In the genomic region with DNA sequence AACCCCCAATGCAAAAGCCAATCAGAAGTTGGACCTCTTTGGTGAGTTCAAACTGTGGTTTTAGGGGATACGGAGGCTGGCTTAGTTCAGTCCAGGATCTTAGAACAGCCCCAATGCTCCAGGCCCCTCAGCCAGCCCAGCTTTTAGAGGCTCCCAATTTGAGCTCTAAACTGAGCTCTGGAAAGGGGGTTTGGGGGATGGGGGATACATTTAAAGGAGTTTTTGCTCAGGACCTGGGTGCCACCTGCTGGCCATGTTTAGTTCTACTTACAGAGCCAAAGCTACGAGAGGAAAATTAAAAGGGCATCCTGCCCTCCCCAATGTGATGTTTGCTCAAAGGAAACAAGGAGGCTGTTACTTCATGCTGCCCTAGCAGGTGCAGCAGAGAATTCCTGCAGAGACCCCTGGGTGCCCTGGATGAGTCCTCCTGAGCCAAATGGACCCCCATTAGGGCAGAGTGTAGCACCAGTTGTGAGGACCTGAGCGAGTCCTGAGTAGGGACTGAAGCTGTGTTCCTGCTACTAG, we compare ENCODE assay signal across 8 cellular contexts. TPM values are rescaled to one million over a fixed set of nuclear protein-coding genes. Genes with fewer than 3 reads are reported as not detected.
DNase-seq lines count a peak whose midpoint lies in the region; ATAC-seq and TF ChIP-seq lines count a peak whose summit lies in the region.

No MANE protein-coding gene starts in this region.

- no peaks in the 10 kb centered on the region for H3K9me2 ChIP-seq in DOHH2 (replicated peaks; ENCODE audit: control insufficient read depth, low read length)

- H3K27ac ChIP-seq in DOHH2 (ENCODE audit: low read depth, low read length) (no peak overlapping the region), adrenal gland (peak overlapping the region in 2 of 5 donors; percentile 28 to 69), sigmoid colon (no peak overlapping the region)

- H3K4me1 ChIP-seq in DOHH2 (ENCODE audit: control insufficient read depth, low read length) (no peaks in the 10 kb centered on the region), adrenal gland (replicated peaks in 1 of 2) (peaks cover 0 to 23% of the 10 kb centered on the region in 2 donors), sigmoid colon (peaks cover 0 to 17% (median 14%) of the 10 kb centered on the region in 4 donors)

- WGBS in adrenal gland, 4 donors: 56 to 79% (median 62%) methylated on average over 3 of the region's 3 CpGs
- WGBS in sigmoid colon, 2 donors: 60 to 65% methylated on average over 3 of the region's 3 CpGs

- H3K9me3 ChIP-seq in DOHH2 (ENCODE audit: control insufficient read depth, insufficient read depth, low read length) (no peaks in the 10 kb centered on the region), adrenal gland (replicated peaks in 1 of 3) (no peaks in the 10 kb centered on the region), sigmoid colon (no peaks in the 10 kb centered on the region)

- no peaks in the 10 kb centered on the region for H3K36me3 ChIP-seq in DOHH2 (ENCODE audit: control insufficient read depth, low read length)
- H3K36me3 ChIP-seq in adrenal gland (replicated peaks in 1 of 2): no peaks in the 10 kb centered on the region
- no peaks in the 10 kb centered on the region for H3K36me3 ChIP-seq in sigmoid colon

- H3K27me3 ChIP-seq in DOHH2 (ENCODE audit: control insufficient read depth, low read length) (peaks cover 19% of the 10 kb centered on the region), adrenal gland (no peaks in the 10 kb centered on the region), sigmoid colon (no peaks in the 10 kb centered on the region)

- TF ChIP-seq CTCF in DOHH2 (IDR thresholded peaks at IDR 0.05; ENCODE audit: low read depth, low read length, poor library complexity, severe bottlenecking) (peak; percentile 79), LNCaP clone FGC (IDR thresholded peaks at IDR 0.05; ENCODE audit: control insufficient read depth, extremely low read depth, insufficient read depth) (peak; percentile 66), adrenal gland (IDR thresholded peaks at IDR 0.05) (peak; percentile 45 to 80 (median 69)), sigmoid colon (IDR thresholded peaks at IDR 0.05) (peak; percentile 23 to 70 (median 66))

- ATAC-seq in left cardiac atrium (peak; percentile 24 to 27), GM18907 (IDR thresholded peaks at IDR 0.05; ENCODE audit: unreplicated experiment) (no peak), HG02798 (IDR thresholded peaks at IDR 0.05; ENCODE audit: poor library complexity, unreplicated experiment) (no peak)

- H3F3A ChIP-seq in DOHH2 (ENCODE audit: control insufficient read depth, insufficient read depth): no peaks in the 10 kb centered on the region

- H3K4me2 ChIP-seq in DOHH2 (ENCODE audit: low read length): no peak overlapping the region

- H3K4me3 ChIP-seq in DOHH2 (ENCODE audit: low read length): no peak overlapping the region
- no peak overlapping the region for H3K4me3 ChIP-seq in LNCaP clone FGC (ENCODE audit: low read depth, low read length)
- no peak overlapping the region for H3K4me3 ChIP-seq in adrenal gland
- H3K4me3 ChIP-seq in sigmoid colon: no peak overlapping the region

- TF ChIP-seq POLR2A in adrenal gland (IDR thresholded peaks at IDR 0.05) (no peak), sigmoid colon (IDR thresholded peaks at IDR 0.05) (no peak)

- no peak for DNase-seq in LNCaP clone FGC (ENCODE audit: low read depth)
- peak; percentile 23 for DNase-seq in SHP77 treated with DMSO at 0.1 percent for 48 hours (lab: John Stamatoyannopoulos, UW)
- DNase-seq in adrenal gland: peak in 6 of 7 donors; percentile 43 to 78 (median 70)
- DNase-seq in left cardiac atrium: peak; percentile 70
- no peak for DNase-seq in sigmoid colon

- intact Hi-C loops in adrenal gland (cut with DNase I) (loop anchor here (1.0 to 10.0 kb wide), 3 partner anchors 54 to 182 kb away; no protein-coding TSS in a partner anchor), left cardiac atrium (cut with DNase I) (loop anchor here (1.0 to 5.0 kb wide), 2 partner anchors 55 to 56 kb away; no protein-coding TSS in a partner anchor), sigmoid colon (cut with DNase I) (loop anchor here (1.0 to 5.0 kb wide), 3 partner anchors 46 to 170 kb away; a partner anchor contains a TSS)

- no peak for TF ChIP-seq EP300 in sigmoid colon (IDR thresholded peaks at IDR 0.05)

- H3K79me2 ChIP-seq in DOHH2 (ENCODE audit: control insufficient read depth, low read length): no peaks in the 10 kb centered on the region

- H4K20me1 ChIP-seq in DOHH2 (ENCODE audit: control insufficient read depth, insufficient read depth, low read depth, low read length): no peaks in the 10 kb centered on the region

RNA-seq across cellular contexts. Expression of a gene that starts 15.9 kb away (rescaled TPM):
- 100 to 1,000 TPM in 2 of 8 donors, 10 to 100 TPM in 6; 39.7 to 124 (median 53.2) TPM for total RNA-seq in adrenal gland
- 100 to 1,000 TPM in 1 of 3 donors, 10 to 100 TPM in 2; 63.7 to 111 (median 96.8) TPM for polyA plus RNA-seq in adrenal gland
- total RNA-seq in left cardiac atrium: 10 to 100 TPM; 39.1 to 66.5 TPM
- total RNA-seq in sigmoid colon: 10 to 100 TPM; 26.4 to 39.4 (median 35.0) TPM
- 10 to 100 TPM; 16.0 to 65.7 (median 16.2) TPM for polyA plus RNA-seq in sigmoid colon

RNA-seq across cellular contexts. Expression of a gene that starts 34.6 kb away (rescaled TPM):
- total RNA-seq in adrenal gland (10 to 100 TPM; 23.4 to 42.4 (median 30.4) TPM), left cardiac atrium (10 to 100 TPM in 1 of 2 donors, 1 to 10 TPM in 1; 8.4 to 12.0 TPM), sigmoid colon (10 to 100 TPM; 16.8 to 23.3 (median 18.1) TPM)
- polyA plus RNA-seq in adrenal gland (10 to 100 TPM; 21.2 to 31.3 (median 29.8) TPM), sigmoid colon (10 to 100 TPM; 12.4 to 16.2 (median 13.4) TPM)

RNA-seq across cellular contexts. Expression of a gene that starts 46.4 kb away (rescaled TPM):
- total RNA-seq in adrenal gland (10 to 100 TPM; 11.0 to 27.9 (median 16.7) TPM), left cardiac atrium (10 to 100 TPM; 35.3 to 43.1 TPM), sigmoid colon (10 to 100 TPM in 1 of 4 donors, 1 to 10 TPM in 3; 5.1 to 27.4 (median 8.9) TPM)
- polyA plus RNA-seq in adrenal gland (10 to 100 TPM; 26.5 to 73.0 (median 30.5) TPM), sigmoid colon (10 to 100 TPM; 15.6 to 73.3 (median 32.1) TPM)

RNA-seq across cellular contexts. Expression of a gene that starts 54.6 kb away (rescaled TPM):
- total RNA-seq in adrenal gland: 100 to 1,000 TPM; 174 to 573 (median 381) TPM
- polyA plus RNA-seq in adrenal gland: 100 to 1,000 TPM; 387 to 602 (median 531) TPM
- 100 to 1,000 TPM; 364 to 404 TPM for total RNA-seq in left cardiac atrium
- 100 to 1,000 TPM; 244 to 428 (median 382) TPM for total RNA-seq in sigmoid colon
- polyA plus RNA-seq in sigmoid colon: 100 to 1,000 TPM; 366 to 688 (median 635) TPM

Comparison
In these comparisons a context has a peak if more than half of its experiments do, and no peak if none do; other contexts are left out.
1. DNase-seq: peak in SHP77 treated with DMSO at 0.1 percent for 48 hours (single experiment), adrenal gland (6 of 7) and left cardiac atrium (single experiment); none in LNCaP clone FGC (single experiment) and sigmoid colon (single experiment).
2. ATAC-seq: peak in left cardiac atrium (2 of 2); none in GM18907 (single experiment) and HG02798 (single experiment).
3. Peak in every context shown above with its lines, with median percentiles within 50 percentile points of each other: CTCF ChIP-seq.